18 cellular contexts compared by ENCODE assay signal in the genomic region with DNA sequence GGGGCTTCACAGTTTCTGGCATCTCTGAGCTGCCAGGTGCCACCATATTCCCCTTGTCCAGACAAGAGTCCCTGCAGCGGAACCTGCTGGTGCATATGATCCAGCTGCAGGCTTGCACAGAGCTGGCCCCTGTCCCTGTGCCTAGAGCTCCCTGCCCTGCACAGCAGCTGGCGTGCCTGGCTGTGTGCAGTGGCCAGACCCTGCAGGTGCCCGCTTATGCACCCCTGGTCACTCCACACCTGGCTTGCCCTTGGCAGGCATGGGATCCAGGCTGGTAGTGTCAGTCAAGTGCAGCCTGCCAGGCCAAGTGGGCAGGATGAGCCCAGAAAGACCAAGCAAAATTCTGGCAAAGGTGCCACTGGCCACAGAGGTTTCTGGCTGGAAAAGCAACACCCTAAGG.
DNase-seq lines count a peak whose midpoint lies in the region; ATAC-seq and TF ChIP-seq lines count a peak whose summit lies in the region.
"Had no signal": no experiment of that assay in that cellular context is flagged by ENCODE, and none has a peak within 500 bp of the region (broad histone marks: within the 10 kb centered on the region; RNA-seq: fewer than 3 reads in every experiment).

No MANE protein-coding gene starts in this region.

- no peak overlapping the region for H4K91ac ChIP-seq in neuronal stem cell (ENCODE audit: low read depth, low read length, poor library complexity)

- intact Hi-C loops in right cardiac atrium (cut with DNase I): no loop called here
- intact Hi-C loops in Right ventricle myocardium superior (cut with DNase I): no loop called here
- intact Hi-C loops in upper lobe of right lung (cut with DNase I): no loop called here
- intact Hi-C loops in ovary (cut with DNase I): no loop called here

- no peak overlapping the region for H2BK5ac ChIP-seq in neuronal stem cell (ENCODE audit: low read length)

- POLR2A ChIA-PET in RWPE1 (lab: Yijun Ruan, JAX; ENCODE audit: low non-redundant PET): no interaction called here

- peak overlapping the region; percentile 21 for H3K14ac ChIP-seq in neuronal stem cell (ENCODE audit: low read length)

- ATAC-seq in right cardiac atrium (peak; percentile 18 to 47), Right ventricle myocardium superior (ENCODE audit: poor library complexity) (no peak), upper lobe of right lung (peak; percentile 23), GM18505 (IDR thresholded peaks at IDR 0.05; ENCODE audit: unreplicated experiment) (no peak)
- ATAC-seq: GM23338, HCT116 had no signal

- H3K27ac ChIP-seq in right cardiac atrium (ENCODE audit: low read length) (no peak overlapping the region), RWPE1 (0 out of 2 replicates have a peak overlapping the region, but pooled peaks have one; percentile 1), neuronal stem cell (replicated peaks; ENCODE audit: low read length) (no peak overlapping the region), upper lobe of right lung (no peak overlapping the region), ovary (no peak overlapping the region)
- H3K27ac ChIP-seq: 22Rv1 had no signal

- H2AK5ac ChIP-seq in neuronal stem cell (ENCODE audit: low read depth, low read length): no peak overlapping the region

- H3K4me1 ChIP-seq in right cardiac atrium (ENCODE audit: control insufficient read depth, insufficient read depth, low read length) (no peaks in the 10 kb centered on the region), neuronal stem cell (ENCODE audit: control insufficient read depth in 2 of 2, insufficient read depth in 1 of 2, low read depth in 1 of 2, low read length in 2 of 2) (no peaks in the 10 kb centered on the region), upper lobe of right lung (no peaks in the 10 kb centered on the region), ovary (ENCODE audit: insufficient read depth) (no peaks in the 10 kb centered on the region)

- H3K27me3 ChIP-seq in right cardiac atrium (ENCODE audit: control insufficient read depth, insufficient read depth) (no peaks in the 10 kb centered on the region), neuronal stem cell (ENCODE audit: control insufficient read depth in 3 of 3, insufficient read depth in 3 of 3, low read depth in 1 of 3, low read length in 3 of 3) (no peaks in the 10 kb centered on the region), upper lobe of right lung (no peaks in the 10 kb centered on the region), ovary (no peaks in the 10 kb centered on the region)

- no peak overlapping the region for H3K4ac ChIP-seq in neuronal stem cell (ENCODE audit: low read length)

- CTCF ChIA-PET in RWPE1 (lab: Yijun Ruan, JAX): no interaction called here

- no peak overlapping the region for H3K23ac ChIP-seq in neuronal stem cell (ENCODE audit: low read depth, low read length, poor library complexity)

- no peak overlapping the region for H2AFZ ChIP-seq in neuronal stem cell (ENCODE audit: low read length)
- H2AFZ ChIP-seq: GM23338 had no signal

- DNase-seq in right cardiac atrium: no peak
- no peak for DNase-seq in Right ventricle myocardium superior
- no peak for DNase-seq in RWPE1 (ENCODE audit: low spot score)
- no peak for DNase-seq in neuronal stem cell (ENCODE audit: low spot score)
- no peak for DNase-seq in upper lobe of right lung
- no peak for DNase-seq in medulla oblongata (ENCODE audit: extremely low spot score)
- DNase-seq in ovary: no peak
- DNase-seq: C1 segment of cervical spinal cord; Calu3; CD4-positive, alpha-beta memory T cell; COR-L47; DMS79 treated with DMSO at 0.1 percent for 48 hours; GF-D8; H9 had no signal

- no peak for TF ChIP-seq CTCF in RWPE1 (conservative IDR thresholded peaks at IDR 0.05; ENCODE audit: low read depth)
- TF ChIP-seq CTCF in upper lobe of right lung (IDR thresholded peaks at IDR 0.05): no peak
- no peak for TF ChIP-seq CTCF in ovary (IDR thresholded peaks at IDR 0.05)

- no peak overlapping the region for H2BK12ac ChIP-seq in neuronal stem cell (ENCODE audit: low read length)

- no peak overlapping the region for H3K18ac ChIP-seq in neuronal stem cell (ENCODE audit: low read length)

- H2BK15ac ChIP-seq in neuronal stem cell (ENCODE audit: low read length): no peak overlapping the region

- no peak overlapping the region for H3K4me3 ChIP-seq in right cardiac atrium (ENCODE audit: low read length)
- H3K4me3 ChIP-seq in neuronal stem cell (ENCODE audit: low read length in 2 of 2): no peak overlapping the region
- no peak overlapping the region for H3K4me3 ChIP-seq in upper lobe of right lung
- H3K4me3 ChIP-seq in ovary: no peak overlapping the region
- H3K4me3 ChIP-seq: GM23338 had no signal

- H3K4me2 ChIP-seq in neuronal stem cell (ENCODE audit: insufficient read depth, low read length, poor library complexity, severe bottlenecking): no peak overlapping the region
- H3K4me2 ChIP-seq: GM23338 had no signal

- TF ChIP-seq POLR2A in GM18505 (IDR thresholded peaks at IDR 0.05; ENCODE audit: borderline replicate concordance, extremely low read depth, insufficient read depth, insufficient read length): no peak
- TF ChIP-seq POLR2A in ovary (IDR thresholded peaks at IDR 0.05): no peak

- peaks cover 13 to 71% of the 10 kb centered on the region in 2 donors for H3K36me3 ChIP-seq in neuronal stem cell (replicated peaks in 1 of 2; ENCODE audit: control insufficient read depth in 2 of 2, insufficient read depth in 2 of 2, low read length in 2 of 2)
- peaks cover 48% of the 10 kb centered on the region for H3K36me3 ChIP-seq in upper lobe of right lung
- H3K36me3 ChIP-seq in ovary: no peaks in the 10 kb centered on the region

- no peak for TF ChIP-seq EP300 in ovary (IDR thresholded peaks at IDR 0.05)

- 100% methylated on average over 3 of the region's 3 CpGs for WGBS in right cardiac atrium
- WGBS in neuronal stem cell (ENCODE audit: extremely low coverage in 2 of 2, insufficient read length in 2 of 2, insufficient replicate concordance in 1 of 2), 2 donors: no CpG with 5 or more reads among the region's 3 CpGs
- 90 to 100% (median 98%) methylated on average over 3 of the region's 3 CpGs for WGBS in ovary, 3 donors

- H3K79me1 ChIP-seq in neuronal stem cell (ENCODE audit: low read depth, low read length): no peaks in the 10 kb centered on the region

- H3K9me3 ChIP-seq in right cardiac atrium (ENCODE audit: control insufficient read depth, low read length) (no peaks in the 10 kb centered on the region), neuronal stem cell (replicated peaks in 1 of 2; ENCODE audit: control insufficient read depth in 2 of 2, insufficient read depth in 1 of 2, low read depth in 1 of 2, low read length in 2 of 2) (peaks cover 2 to 11% of the 10 kb centered on the region in 2 donors), upper lobe of right lung (no peaks in the 10 kb centered on the region), ovary (no peaks in the 10 kb centered on the region)

- no peak overlapping the region for H4K8ac ChIP-seq in neuronal stem cell (ENCODE audit: low read depth, low read length)

- H3K9ac ChIP-seq in neuronal stem cell (ENCODE audit: low read depth, low read length, poor library complexity): no peak overlapping the region

- H2BK120ac ChIP-seq in neuronal stem cell (ENCODE audit: low read depth, low read length): no peak overlapping the region

Comparison
In these comparisons a context has a peak if more than half of its experiments do, and no peak if none do; other contexts are left out.
1. ATAC-seq: peak in right cardiac atrium (2 of 2) and upper lobe of right lung (single experiment); none in Right ventricle myocardium superior (single experiment) and GM18505 (single experiment).